In genomic region chr1:7588457-7588827, GRCh38 we compare ENCODE assay signal across 19 cellular contexts.
"Had no signal": no experiment of that assay in that cellular context is flagged by ENCODE, and none has a peak within 500 bp of the region (broad histone marks: within the 10 kb centered on the region; RNA-seq: fewer than 3 reads in every experiment).

No MANE protein-coding gene starts in this region.

- H3K27me3 ChIP-seq: gastroesophageal sphincter, ovary, upper lobe of left lung had no signal

- H3K4me3 ChIP-seq: gastroesophageal sphincter, ovary, SK-N-MC, thoracic aorta, upper lobe of left lung had no signal

- ATAC-seq: gastroesophageal sphincter; naive thymus-derived CD8-positive, alpha-beta T cell; stimulated activated naive B cell treated with anti-CD40 and anti-IgM and Interleukin-4, amounts not matched to agents 10 μg/mL and 1 μg/mL and 100 μg/mL, for 72 hours; T-helper 17 cell had no signal

- FAIRE-seq: keratinocyte, small intestine had no signal

- H3K27ac ChIP-seq: epithelial cell of prostate, gastroesophageal sphincter, ovary, SK-N-MC, thoracic aorta, upper lobe of left lung had no signal

- H3K36me3 ChIP-seq: gastroesophageal sphincter, ovary, thoracic aorta, upper lobe of left lung had no signal

- DNase-seq: activated B cell treated with CpG ODN at 0.5 μM for 24 hours; activated CD4-positive, alpha-beta memory T cell treated with anti-CD3 and anti-CD28 coated beads, Interleukin-2, amount 10 ng/mL, durations not matched to agents 7 days and 5 days; activated CD4-positive, alpha-beta T cell treated with anti-CD3 and anti-CD28 coated beads for 48 hours; amygdala; naive thymus-derived CD8-positive, alpha-beta T cell; small intestine; stimulated activated CD4-positive, alpha-beta T cell treated with anti-CD3 and anti-CD28 coated beads, Interleukin-15, amount 100 ng/mL, for 24 hours; stimulated activated CD4-positive, alpha-beta T cell treated with anti-CD3 and anti-CD28 coated beads, Interleukin-2, amount 100 ng/mL, for 48 hours; stimulated activated CD8-positive, alpha-beta memory T cell treated with anti-CD3 and anti-CD28 coated beads, Interleukin-4, amount 100 ng/mL, for 48 hours; stimulated activated naive B cell treated with anti-CD40 and anti-IgM and Interleukin-4, amounts not matched to agents 10 μg/mL and 1 μg/mL and 100 μg/mL, for 72 hours; SW 1271; T-helper 17 cell; upper lobe of left lung had no signal

- H3K4me1 ChIP-seq: gastroesophageal sphincter had no signal

- H3K9me3 ChIP-seq: gastroesophageal sphincter, ovary, thoracic aorta, upper lobe of left lung had no signal
